ENCODE assay signal across 1 cellular context in the genomic region with DNA sequence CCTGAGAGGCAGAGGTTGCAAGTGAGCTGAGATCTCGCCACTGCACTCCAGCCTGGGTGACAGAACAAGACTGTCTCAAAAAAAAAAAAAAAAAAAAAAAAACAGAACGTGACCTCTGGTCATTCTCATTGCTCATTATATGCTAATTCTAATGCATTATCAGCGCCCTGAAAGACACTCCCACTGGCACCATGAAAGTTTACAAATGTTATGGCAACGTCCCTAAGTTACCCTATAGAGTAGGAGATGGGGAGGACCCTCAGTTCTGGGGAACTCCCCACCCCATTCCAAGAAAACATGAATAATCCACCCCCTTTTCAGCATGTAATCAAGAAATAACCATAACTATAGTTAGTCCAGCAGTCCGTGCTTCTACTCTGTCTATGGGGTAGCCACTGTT.
TF ChIP-seq lines count a peak whose summit lies in the region.

No MANE protein-coding gene starts in this region.

TF ChIP-seq in HepG2, 621 proteins besides CTCF, POLR2A, EP300 and RAD21:
- no peak for TF ChIP-seq JUNB (CRISPR knock-in tag; IDR thresholded peaks at IDR 0.05; ENCODE audit: borderline replicate concordance)
- TF ChIP-seq, protein P1, sequence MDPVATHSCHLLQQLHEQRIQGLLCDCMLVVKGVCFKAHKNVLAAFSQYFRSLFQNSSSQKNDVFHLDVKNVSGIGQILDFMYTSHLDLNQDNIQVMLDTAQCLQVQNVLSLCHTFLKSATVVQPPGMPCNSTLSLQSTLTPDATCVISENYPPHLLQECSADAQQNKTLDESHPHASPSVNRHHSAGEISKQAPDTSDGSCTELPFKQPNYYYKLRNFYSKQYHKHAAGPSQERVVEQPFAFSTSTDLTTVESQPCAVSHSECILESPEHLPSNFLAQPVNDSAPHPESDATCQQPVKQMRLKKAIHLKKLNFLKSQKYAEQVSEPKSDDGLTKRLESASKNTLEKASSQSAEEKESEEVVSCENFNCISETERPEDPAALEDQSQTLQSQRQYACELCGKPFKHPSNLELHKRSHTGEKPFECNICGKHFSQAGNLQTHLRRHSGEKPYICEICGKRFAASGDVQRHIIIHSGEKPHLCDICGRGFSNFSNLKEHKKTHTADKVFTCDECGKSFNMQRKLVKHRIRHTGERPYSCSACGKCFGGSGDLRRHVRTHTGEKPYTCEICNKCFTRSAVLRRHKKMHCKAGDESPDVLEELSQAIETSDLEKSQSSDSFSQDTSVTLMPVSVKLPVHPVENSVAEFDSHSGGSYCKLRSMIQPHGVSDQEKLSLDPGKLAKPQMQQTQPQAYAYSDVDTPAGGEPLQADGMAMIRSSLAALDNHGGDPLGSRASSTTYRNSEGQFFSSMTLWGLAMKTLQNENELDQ (CRISPR knock-in tag; IDR thresholded peaks at IDR 0.05; ENCODE audit: borderline replicate concordance), result no peak
- no peak for TF ChIP-seq ZNF777 (CRISPR knock-in tag; IDR thresholded peaks at IDR 0.05)
- TF ChIP-seq MAZ (IDR thresholded peaks at IDR 0.05; ENCODE audit: borderline replicate concordance, low read depth, low read length), result no peak
- TF ChIP-seq MAZ (CRISPR knock-in tag; IDR thresholded peaks at IDR 0.05; ENCODE audit: low read depth), result no peak
- TF ChIP-seq KLF9 (CRISPR knock-in tag; IDR thresholded peaks at IDR 0.05; ENCODE audit: low read depth), result no peak
- TF ChIP-seq, protein P2, sequence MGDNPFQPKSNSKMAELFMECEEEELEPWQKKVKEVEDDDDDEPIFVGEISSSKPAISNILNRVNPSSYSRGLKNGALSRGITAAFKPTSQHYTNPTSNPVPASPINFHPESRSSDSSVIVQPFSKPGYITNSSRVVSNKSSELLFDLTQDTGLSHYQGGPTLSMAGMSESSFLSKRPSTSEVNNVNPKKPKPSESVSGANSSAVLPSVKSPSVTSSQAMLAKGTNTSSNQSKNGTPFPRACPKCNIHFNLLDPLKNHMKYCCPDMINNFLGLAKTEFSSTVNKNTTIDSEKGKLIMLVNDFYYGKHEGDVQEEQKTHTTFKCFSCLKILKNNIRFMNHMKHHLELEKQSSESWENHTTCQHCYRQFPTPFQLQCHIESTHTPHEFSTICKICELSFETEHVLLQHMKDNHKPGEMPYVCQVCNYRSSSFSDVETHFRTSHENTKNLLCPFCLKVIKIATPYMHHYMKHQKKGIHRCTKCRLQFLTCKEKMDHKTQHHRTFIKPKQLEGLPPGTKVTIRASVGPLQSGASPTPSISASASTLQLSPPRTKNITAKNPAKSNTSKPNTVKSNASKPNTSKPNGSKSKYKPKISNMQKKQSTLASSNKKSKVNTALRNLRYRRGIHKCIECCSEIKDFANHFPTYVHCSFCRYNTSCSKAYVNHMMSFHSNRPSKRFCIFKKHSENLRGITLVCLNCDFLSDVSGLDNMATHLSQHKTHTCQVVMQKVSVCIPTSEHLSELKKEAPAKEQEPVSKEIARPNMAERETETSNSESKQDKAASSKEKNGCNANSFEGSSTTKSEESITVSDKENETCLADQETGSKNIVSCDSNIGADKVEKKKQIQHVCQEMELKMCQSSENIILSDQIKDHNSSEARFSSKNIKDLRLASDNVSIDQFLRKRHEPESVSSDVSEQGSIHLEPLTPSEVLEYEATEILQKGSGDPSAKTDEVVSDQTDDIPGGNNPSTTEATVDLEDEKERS (CRISPR knock-in tag; IDR thresholded peaks at IDR 0.05), result no peak
